ENCODE assay signal across 17 cellular contexts in the genomic region with DNA sequence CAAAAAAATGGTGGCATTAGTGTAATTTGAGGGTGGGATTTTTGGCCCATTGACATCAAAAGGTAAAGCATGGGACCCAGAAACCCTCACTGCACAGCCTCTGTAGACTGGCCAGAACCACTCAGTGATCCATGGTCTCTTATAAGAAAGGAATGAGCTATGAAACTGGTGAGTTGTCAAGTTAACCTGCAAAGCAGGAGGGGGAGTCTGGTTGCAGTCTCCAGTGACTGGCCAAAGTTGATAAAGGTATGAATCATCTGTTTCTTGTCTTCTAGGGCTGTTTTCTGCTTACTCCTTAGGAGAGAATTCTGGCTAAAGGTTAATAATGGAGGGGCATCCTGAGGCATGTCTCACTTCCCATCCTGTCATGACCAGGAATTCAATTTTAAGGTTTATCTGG.
"Had no signal": no experiment of that assay in that cellular context is flagged by ENCODE, and none has a peak within 500 bp of the region (broad histone marks: within the 10 kb centered on the region; RNA-seq: fewer than 3 reads in every experiment).

No MANE protein-coding gene starts in this region.

- H3K4me1 Mint-ChIP-seq: mesothelial cell of epicardium, naive B cell had no signal

- DNase-seq: dermis blood vessel endothelial cell; dorsolateral prefrontal cortex; effector CD4-positive, alpha-beta T cell; effector memory CD4-positive, alpha-beta T cell; foreskin keratinocyte; heart left ventricle; hippocampal formation; left ventricle myocardium superior; lower lobe of right lung; mesenchymal stem cell; mucosa of descending colon; naive B cell had no signal

- ATAC-seq: foreskin keratinocyte, gastroesophageal sphincter, heart left ventricle, left lung, left ventricle myocardium superior, lower lobe of right lung, mucosa of descending colon had no signal

- H3K27me3 ChIP-seq: dorsolateral prefrontal cortex, esophagus muscularis mucosa, foreskin keratinocyte, heart left ventricle, left lung had no signal

- H3K27ac ChIP-seq: coronary artery, dorsolateral prefrontal cortex, esophagus muscularis mucosa, foreskin keratinocyte, gastroesophageal sphincter, heart left ventricle, left lung, lower lobe of right lung had no signal

- H3K36me3 ChIP-seq: esophagus muscularis mucosa, gastroesophageal sphincter, heart left ventricle, left lung, lower lobe of right lung had no signal

- H3K27ac Mint-ChIP-seq: mesothelial cell of epicardium, naive B cell had no signal

- H3K4me3 Mint-ChIP-seq: mesothelial cell of epicardium, naive B cell had no signal

- H3K4me3 ChIP-seq: coronary artery, dorsolateral prefrontal cortex, esophagus muscularis mucosa, gastroesophageal sphincter, heart left ventricle, left lung, lower lobe of right lung, mucosa of descending colon had no signal

- H3K4me1 ChIP-seq: esophagus muscularis mucosa, foreskin keratinocyte, gastroesophageal sphincter, heart left ventricle, left lung, lower lobe of right lung had no signal

- H3K36me3 Mint-ChIP-seq: mesothelial cell of epicardium, naive B cell had no signal

- H3K9me3 ChIP-seq: esophagus muscularis mucosa, gastroesophageal sphincter, left lung, lower lobe of right lung, mucosa of descending colon had no signal
